In the genomic region with DNA sequence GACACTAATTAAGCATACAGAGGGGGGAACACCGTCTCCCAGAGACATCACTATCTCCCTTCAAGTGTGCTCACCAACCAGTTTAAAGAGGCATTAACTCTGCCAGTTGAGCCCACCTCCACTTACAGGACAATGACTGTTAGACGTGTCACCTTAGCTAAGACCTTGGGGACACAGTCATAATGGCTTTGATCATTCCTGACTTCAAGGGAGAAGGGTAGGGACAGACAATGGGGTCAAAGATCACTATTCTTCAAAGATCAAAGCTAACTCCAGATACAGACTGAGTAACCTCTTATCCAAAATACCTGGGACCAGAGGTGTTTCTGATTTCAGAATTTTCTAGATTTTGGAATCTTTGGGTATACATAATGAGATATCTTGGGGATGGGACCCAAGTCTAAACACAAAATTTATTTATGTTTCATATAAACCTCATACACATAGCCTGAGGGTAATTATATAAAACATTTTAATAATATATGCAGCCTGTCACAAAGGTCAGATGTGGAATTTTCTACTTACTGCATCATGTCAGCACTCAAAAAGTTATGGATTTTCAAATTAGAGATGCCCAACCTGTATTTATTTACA, we compare ENCODE assay signal across 1 cellular context.
A peak's percentile ranks its signal among the peaks of the same experiment; 100 is the strongest.
TF ChIP-seq lines count a peak whose summit lies in the region.

No MANE protein-coding gene starts in this region.

TF ChIP-seq in HepG2, 621 proteins besides CTCF, POLR2A, EP300 and RAD21 (continued from another document and continues in another):
- TF ChIP-seq, protein P1, sequence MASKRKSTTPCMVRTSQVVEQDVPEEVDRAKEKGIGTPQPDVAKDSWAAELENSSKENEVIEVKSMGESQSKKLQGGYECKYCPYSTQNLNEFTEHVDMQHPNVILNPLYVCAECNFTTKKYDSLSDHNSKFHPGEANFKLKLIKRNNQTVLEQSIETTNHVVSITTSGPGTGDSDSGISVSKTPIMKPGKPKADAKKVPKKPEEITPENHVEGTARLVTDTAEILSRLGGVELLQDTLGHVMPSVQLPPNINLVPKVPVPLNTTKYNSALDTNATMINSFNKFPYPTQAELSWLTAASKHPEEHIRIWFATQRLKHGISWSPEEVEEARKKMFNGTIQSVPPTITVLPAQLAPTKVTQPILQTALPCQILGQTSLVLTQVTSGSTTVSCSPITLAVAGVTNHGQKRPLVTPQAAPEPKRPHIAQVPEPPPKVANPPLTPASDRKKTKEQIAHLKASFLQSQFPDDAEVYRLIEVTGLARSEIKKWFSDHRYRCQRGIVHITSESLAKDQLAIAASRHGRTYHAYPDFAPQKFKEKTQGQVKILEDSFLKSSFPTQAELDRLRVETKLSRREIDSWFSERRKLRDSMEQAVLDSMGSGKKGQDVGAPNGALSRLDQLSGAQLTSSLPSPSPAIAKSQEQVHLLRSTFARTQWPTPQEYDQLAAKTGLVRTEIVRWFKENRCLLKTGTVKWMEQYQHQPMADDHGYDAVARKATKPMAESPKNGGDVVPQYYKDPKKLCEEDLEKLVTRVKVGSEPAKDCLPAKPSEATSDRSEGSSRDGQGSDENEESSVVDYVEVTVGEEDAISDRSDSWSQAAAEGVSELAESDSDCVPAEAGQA (IDR thresholded peaks at IDR 0.05; ENCODE audit: low read depth) = no peak
- TF ChIP-seq, protein P1 (CRISPR knock-in tag; IDR thresholded peaks at IDR 0.05; ENCODE audit: borderline replicate concordance) = no peak
- TF ChIP-seq BRCA1 (CRISPR knock-in tag; IDR thresholded peaks at IDR 0.05) (no peak), TGIF2 (CRISPR knock-in tag; IDR thresholded peaks at IDR 0.05) (no peak), NRL (CRISPR knock-in tag; IDR thresholded peaks at IDR 0.05; ENCODE audit: borderline replicate concordance) (no peak), CHD2 (IDR thresholded peaks at IDR 0.05; ENCODE audit: low read depth, low read length) (no peak), NFATC3 (CRISPR knock-in tag; IDR thresholded peaks at IDR 0.05) (no peak), ZNF598 (CRISPR knock-in tag; IDR thresholded peaks at IDR 0.05; ENCODE audit: borderline replicate concordance) (no peak), CC2D1A (CRISPR knock-in tag; IDR thresholded peaks at IDR 0.05) (no peak), TCF7 (IDR thresholded peaks at IDR 0.05; ENCODE audit: low read depth) (peak; percentile 99), TP53 (CRISPR knock-in tag; conservative IDR thresholded peaks at IDR 0.05) (no peak), IRX3 (CRISPR knock-in tag; IDR thresholded peaks at IDR 0.05; ENCODE audit: borderline replicate concordance, low read depth) (no peak), ZNF781 (CRISPR knock-in tag; IDR thresholded peaks at IDR 0.05; ENCODE audit: borderline replicate concordance, not compliant biosample characterization) (no peak), ZNF431 (CRISPR knock-in tag; IDR thresholded peaks at IDR 0.05; ENCODE audit: borderline replicate concordance, low read depth) (no peak), ZNF644 (CRISPR knock-in tag; IDR thresholded peaks at IDR 0.05; ENCODE audit: low read depth) (peak; percentile 75; the same call in 1 of the 2 replicates), HNRNPUL1 (IDR thresholded peaks at IDR 0.05; ENCODE audit: low read depth, low read length) (no peak), ZBTB3 (CRISPR knock-in tag; IDR thresholded peaks at IDR 0.05; ENCODE audit: borderline replicate concordance, low read depth) (no peak), LCORL (IDR thresholded peaks at IDR 0.05) (peak; percentile 47; the same call in 1 of the 2 replicates), LCORL (CRISPR knock-in tag; IDR thresholded peaks at IDR 0.05) (peak; percentile 62; the same call in 1 of the 2 replicates), CEBPB (IDR thresholded peaks at IDR 0.05; ENCODE audit: borderline replicate concordance, low read depth, low read length) (no peak), ZNF160 (CRISPR knock-in tag; IDR thresholded peaks at IDR 0.05) (no peak), ZNF260 (CRISPR knock-in tag; IDR thresholded peaks at IDR 0.05; ENCODE audit: borderline replicate concordance, low read depth) (no peak), CENPT (CRISPR knock-in tag; IDR thresholded peaks at IDR 0.05; ENCODE audit: low read depth) (no peak), ZNF607 (CRISPR knock-in tag; IDR thresholded peaks at IDR 0.05; ENCODE audit: borderline replicate concordance) (no peak)
- TF ChIP-seq, protein P2, sequence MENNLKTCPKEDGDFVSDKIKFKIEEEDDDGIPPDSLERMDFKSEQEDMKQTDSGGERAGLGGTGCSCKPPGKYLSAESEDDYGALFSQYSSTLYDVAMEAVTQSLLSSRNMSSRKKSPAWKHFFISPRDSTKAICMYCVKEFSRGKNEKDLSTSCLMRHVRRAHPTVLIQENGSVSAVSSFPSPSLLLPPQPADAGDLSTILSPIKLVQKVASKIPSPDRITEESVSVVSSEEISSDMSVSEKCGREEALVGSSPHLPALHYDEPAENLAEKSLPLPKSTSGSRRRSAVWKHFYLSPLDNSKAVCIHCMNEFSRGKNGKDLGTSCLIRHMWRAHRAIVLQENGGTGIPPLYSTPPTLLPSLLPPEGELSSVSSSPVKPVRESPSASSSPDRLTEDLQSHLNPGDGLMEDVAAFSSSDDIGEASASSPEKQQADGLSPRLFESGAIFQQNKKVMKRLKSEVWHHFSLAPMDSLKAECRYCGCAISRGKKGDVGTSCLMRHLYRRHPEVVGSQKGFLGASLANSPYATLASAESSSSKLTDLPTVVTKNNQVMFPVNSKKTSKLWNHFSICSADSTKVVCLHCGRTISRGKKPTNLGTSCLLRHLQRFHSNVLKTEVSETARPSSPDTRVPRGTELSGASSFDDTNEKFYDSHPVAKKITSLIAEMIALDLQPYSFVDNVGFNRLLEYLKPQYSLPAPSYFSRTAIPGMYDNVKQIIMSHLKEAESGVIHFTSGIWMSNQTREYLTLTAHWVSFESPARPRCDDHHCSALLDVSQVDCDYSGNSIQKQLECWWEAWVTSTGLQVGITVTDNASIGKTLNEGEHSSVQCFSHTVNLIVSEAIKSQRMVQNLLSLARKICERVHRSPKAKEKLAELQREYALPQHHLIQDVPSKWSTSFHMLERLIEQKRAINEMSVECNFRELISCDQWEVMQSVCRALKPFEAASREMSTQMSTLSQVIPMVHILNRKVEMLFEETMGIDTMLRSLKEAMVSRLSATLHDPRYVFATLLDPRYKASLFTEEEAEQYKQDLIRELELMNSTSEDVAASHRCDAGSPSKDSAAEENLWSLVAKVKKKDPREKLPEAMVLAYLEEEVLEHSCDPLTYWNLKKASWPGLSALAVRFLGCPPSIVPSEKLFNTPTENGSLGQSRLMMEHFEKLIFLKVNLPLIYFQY (CRISPR knock-in tag; IDR thresholded peaks at IDR 0.05; ENCODE audit: borderline replicate concordance) = no peak
- TF ChIP-seq, protein P3, sequence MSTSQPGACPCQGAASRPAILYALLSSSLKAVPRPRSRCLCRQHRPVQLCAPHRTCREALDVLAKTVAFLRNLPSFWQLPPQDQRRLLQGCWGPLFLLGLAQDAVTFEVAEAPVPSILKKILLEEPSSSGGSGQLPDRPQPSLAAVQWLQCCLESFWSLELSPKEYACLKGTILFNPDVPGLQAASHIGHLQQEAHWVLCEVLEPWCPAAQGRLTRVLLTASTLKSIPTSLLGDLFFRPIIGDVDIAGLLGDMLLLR (CRISPR knock-in tag; IDR thresholded peaks at IDR 0.05) = no peak
- TF ChIP-seq, protein P4, sequence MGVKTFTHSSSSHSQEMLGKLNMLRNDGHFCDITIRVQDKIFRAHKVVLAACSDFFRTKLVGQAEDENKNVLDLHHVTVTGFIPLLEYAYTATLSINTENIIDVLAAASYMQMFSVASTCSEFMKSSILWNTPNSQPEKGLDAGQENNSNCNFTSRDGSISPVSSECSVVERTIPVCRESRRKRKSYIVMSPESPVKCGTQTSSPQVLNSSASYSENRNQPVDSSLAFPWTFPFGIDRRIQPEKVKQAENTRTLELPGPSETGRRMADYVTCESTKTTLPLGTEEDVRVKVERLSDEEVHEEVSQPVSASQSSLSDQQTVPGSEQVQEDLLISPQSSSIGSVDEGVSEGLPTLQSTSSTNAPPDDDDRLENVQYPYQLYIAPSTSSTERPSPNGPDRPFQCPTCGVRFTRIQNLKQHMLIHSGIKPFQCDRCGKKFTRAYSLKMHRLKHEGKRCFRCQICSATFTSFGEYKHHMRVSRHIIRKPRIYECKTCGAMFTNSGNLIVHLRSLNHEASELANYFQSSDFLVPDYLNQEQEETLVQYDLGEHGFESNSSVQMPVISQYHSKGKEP (CRISPR knock-in tag; IDR thresholded peaks at IDR 0.05) = no peak
- TF ChIP-seq, protein P5, sequence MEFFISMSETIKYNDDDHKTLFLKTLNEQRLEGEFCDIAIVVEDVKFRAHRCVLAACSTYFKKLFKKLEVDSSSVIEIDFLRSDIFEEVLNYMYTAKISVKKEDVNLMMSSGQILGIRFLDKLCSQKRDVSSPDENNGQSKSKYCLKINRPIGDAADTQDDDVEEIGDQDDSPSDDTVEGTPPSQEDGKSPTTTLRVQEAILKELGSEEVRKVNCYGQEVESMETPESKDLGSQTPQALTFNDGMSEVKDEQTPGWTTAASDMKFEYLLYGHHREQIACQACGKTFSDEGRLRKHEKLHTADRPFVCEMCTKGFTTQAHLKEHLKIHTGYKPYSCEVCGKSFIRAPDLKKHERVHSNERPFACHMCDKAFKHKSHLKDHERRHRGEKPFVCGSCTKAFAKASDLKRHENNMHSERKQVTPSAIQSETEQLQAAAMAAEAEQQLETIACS (CRISPR knock-in tag; IDR thresholded peaks at IDR 0.05) = no peak
- TF ChIP-seq, protein P6, sequence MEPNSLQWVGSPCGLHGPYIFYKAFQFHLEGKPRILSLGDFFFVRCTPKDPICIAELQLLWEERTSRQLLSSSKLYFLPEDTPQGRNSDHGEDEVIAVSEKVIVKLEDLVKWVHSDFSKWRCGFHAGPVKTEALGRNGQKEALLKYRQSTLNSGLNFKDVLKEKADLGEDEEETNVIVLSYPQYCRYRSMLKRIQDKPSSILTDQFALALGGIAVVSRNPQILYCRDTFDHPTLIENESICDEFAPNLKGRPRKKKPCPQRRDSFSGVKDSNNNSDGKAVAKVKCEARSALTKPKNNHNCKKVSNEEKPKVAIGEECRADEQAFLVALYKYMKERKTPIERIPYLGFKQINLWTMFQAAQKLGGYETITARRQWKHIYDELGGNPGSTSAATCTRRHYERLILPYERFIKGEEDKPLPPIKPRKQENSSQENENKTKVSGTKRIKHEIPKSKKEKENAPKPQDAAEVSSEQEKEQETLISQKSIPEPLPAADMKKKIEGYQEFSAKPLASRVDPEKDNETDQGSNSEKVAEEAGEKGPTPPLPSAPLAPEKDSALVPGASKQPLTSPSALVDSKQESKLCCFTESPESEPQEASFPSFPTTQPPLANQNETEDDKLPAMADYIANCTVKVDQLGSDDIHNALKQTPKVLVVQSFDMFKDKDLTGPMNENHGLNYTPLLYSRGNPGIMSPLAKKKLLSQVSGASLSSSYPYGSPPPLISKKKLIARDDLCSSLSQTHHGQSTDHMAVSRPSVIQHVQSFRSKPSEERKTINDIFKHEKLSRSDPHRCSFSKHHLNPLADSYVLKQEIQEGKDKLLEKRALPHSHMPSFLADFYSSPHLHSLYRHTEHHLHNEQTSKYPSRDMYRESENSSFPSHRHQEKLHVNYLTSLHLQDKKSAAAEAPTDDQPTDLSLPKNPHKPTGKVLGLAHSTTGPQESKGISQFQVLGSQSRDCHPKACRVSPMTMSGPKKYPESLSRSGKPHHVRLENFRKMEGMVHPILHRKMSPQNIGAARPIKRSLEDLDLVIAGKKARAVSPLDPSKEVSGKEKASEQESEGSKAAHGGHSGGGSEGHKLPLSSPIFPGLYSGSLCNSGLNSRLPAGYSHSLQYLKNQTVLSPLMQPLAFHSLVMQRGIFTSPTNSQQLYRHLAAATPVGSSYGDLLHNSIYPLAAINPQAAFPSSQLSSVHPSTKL (CRISPR knock-in tag; IDR thresholded peaks at IDR 0.05) = peak; percentile 98
- TF ChIP-seq, protein P7, sequence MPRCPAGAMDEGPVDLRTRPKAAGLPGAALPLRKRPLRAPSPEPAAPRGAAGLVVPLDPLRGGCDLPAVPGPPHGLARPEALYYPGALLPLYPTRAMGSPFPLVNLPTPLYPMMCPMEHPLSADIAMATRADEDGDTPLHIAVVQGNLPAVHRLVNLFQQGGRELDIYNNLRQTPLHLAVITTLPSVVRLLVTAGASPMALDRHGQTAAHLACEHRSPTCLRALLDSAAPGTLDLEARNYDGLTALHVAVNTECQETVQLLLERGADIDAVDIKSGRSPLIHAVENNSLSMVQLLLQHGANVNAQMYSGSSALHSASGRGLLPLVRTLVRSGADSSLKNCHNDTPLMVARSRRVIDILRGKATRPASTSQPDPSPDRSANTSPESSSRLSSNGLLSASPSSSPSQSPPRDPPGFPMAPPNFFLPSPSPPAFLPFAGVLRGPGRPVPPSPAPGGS (CRISPR knock-in tag; IDR thresholded peaks at IDR 0.05) = no peak
